In genomic region chr17:11240041-11240801, GRCh38 we compare ENCODE assay signal across 12 cellular contexts. TPM values are rescaled to one million over a fixed set of nuclear protein-coding genes. Genes with fewer than 3 reads are reported as not detected.
A peak's percentile ranks its signal among the peaks of the same experiment; 100 is the strongest.
DNase-seq lines count a peak whose midpoint lies in the region; ATAC-seq and TF ChIP-seq lines count a peak whose summit lies in the region.
"Had no signal": no experiment of that assay in that cellular context is flagged by ENCODE, and none has a peak within 500 bp of the region (broad histone marks: within the 10 kb centered on the region; RNA-seq: fewer than 3 reads in every experiment).

No MANE protein-coding gene starts in this region.

- CTCF ChIA-PET in activated CD8-positive, alpha-beta T cell treated with anti-CD3 and anti-CD28 coated beads, Interleukin-2, amount 10 ng/mL, durations not matched to agents 7 days and 5 days (lab: Charles Lee), result no interaction called here

- H3K23ac ChIP-seq in mesendoderm (ENCODE audit: low read length), result no peak overlapping the region

- H3K27me3 ChIP-seq in HUES6 (ENCODE audit: control insufficient read depth, insufficient read depth, low read length) (peaks cover 73% of the 10 kb centered on the region), esophagus squamous epithelium (peaks cover 0 to 89% (median 5%) of the 10 kb centered on the region in 4 donors), mesendoderm (ENCODE audit: insufficient read depth, low read length, poor library complexity) (peaks cover 10% of the 10 kb centered on the region), suprapubic skin (peaks cover 40% of the 10 kb centered on the region)

- no peak overlapping the region for H3K4me3 Mint-ChIP-seq in activated CD8-positive, alpha-beta T cell treated with anti-CD3 and anti-CD28 coated beads, Interleukin-2, amount 10 ng/mL, durations not matched to agents 7 days and 5 days
- H3K4me3 Mint-ChIP-seq in endothelial cell (ENCODE audit: unreplicated experiment), result no peak overlapping the region

- H3K36me3 Mint-ChIP-seq in activated CD8-positive, alpha-beta T cell treated with anti-CD3 and anti-CD28 coated beads, Interleukin-2, amount 10 ng/mL, durations not matched to agents 7 days and 5 days (ENCODE audit: low read depth), result peaks cover 3% of the 10 kb centered on the region
- H3K36me3 Mint-ChIP-seq in endothelial cell (ENCODE audit: low read depth, unreplicated experiment), result peaks cover 18% of the 10 kb centered on the region

- no peak overlapping the region for H3K27ac Mint-ChIP-seq in activated CD8-positive, alpha-beta T cell treated with anti-CD3 and anti-CD28 coated beads, Interleukin-2, amount 10 ng/mL, durations not matched to agents 7 days and 5 days
- H3K27ac Mint-ChIP-seq in endothelial cell (ENCODE audit: unreplicated experiment), result no peak overlapping the region

- H2BK120ac ChIP-seq in mesendoderm (ENCODE audit: low read depth, low read length), result no peak overlapping the region

- H3K79me2 ChIP-seq in mesendoderm (ENCODE audit: control insufficient read depth, insufficient read depth, low read length), result no peaks in the 10 kb centered on the region

- H4K5ac ChIP-seq in mesendoderm (ENCODE audit: low read length), result no peak overlapping the region

- no peak for DNase-seq in esophagus squamous epithelium (lab: John Stamatoyannopoulos, UW)
- peak; percentile 71 for DNase-seq in mesendoderm
- peak in 1 of 2 donors; percentile 79 for DNase-seq in suprapubic skin (ENCODE audit: low spot score in 2 of 2)
- no peak for DNase-seq in activated CD8-positive, alpha-beta T cell treated with anti-CD3 and anti-CD28 coated beads, Interleukin-2, amount 10 ng/mL, durations not matched to agents 7 days and 5 days
- no peak for DNase-seq in GDM1 (lab: John Stamatoyannopoulos, UW)
- no peak for DNase-seq in A172 (ENCODE audit: low spot score)
- no peak for DNase-seq in endothelial cell (ENCODE audit: low spot score)
- DNase-seq: DMS79 treated with DMSO at 0.1 percent for 48 hours, NCI-H187, SIG-M5 had no signal

- TF ChIP-seq CTCF in esophagus squamous epithelium (IDR thresholded peaks at IDR 0.05) (peak in 1 of 6 experiments; percentile 39), suprapubic skin (IDR thresholded peaks at IDR 0.05) (no peak), endothelial cell (IDR thresholded peaks at IDR 0.05; ENCODE audit: unreplicated experiment) (no peak)

- H3K36me3 ChIP-seq in HUES6 (ENCODE audit: control insufficient read depth, insufficient read depth, low read length) (no peaks in the 10 kb centered on the region), esophagus squamous epithelium (no peaks in the 10 kb centered on the region), mesendoderm (ENCODE audit: control insufficient read depth, insufficient read depth, low read length) (no peaks in the 10 kb centered on the region), suprapubic skin (no peaks in the 10 kb centered on the region)

- POLR2A ChIA-PET in activated CD8-positive, alpha-beta T cell treated with anti-CD3 and anti-CD28 coated beads, Interleukin-2, amount 10 ng/mL, durations not matched to agents 7 days and 5 days (lab: Charles Lee), result no interaction called here

- H3K4me1 ChIP-seq in HUES6 (ENCODE audit: control insufficient read depth, insufficient read depth, low read length), result peaks cover 25% of the 10 kb centered on the region
- peaks cover 8 to 41% (median 15%) of the 10 kb centered on the region in 3 donors for H3K4me1 ChIP-seq in esophagus squamous epithelium
- H3K4me1 ChIP-seq in mesendoderm (ENCODE audit: control insufficient read depth, low read depth, low read length), result peaks cover 12% of the 10 kb centered on the region
- peaks cover 26% of the 10 kb centered on the region for H3K4me1 ChIP-seq in suprapubic skin

- TF ChIP-seq POLR2A in esophagus squamous epithelium (IDR thresholded peaks at IDR 0.05) (no peak), suprapubic skin (IDR thresholded peaks at IDR 0.05) (no peak)

- no peak for ATAC-seq in activated CD8-positive, alpha-beta T cell treated with anti-CD3 and anti-CD28 coated beads, Interleukin-2, amount 10 ng/mL, durations not matched to agents 7 days and 5 days

- H3K18ac ChIP-seq in mesendoderm (ENCODE audit: low read length), result peak overlapping the region; percentile 69

- no peak for TF ChIP-seq EP300 in suprapubic skin (IDR thresholded peaks at IDR 0.05)

- no peak overlapping the region for H2AK5ac ChIP-seq in mesendoderm (ENCODE audit: low read length)

- H3K27me3 Mint-ChIP-seq in activated CD8-positive, alpha-beta T cell treated with anti-CD3 and anti-CD28 coated beads, Interleukin-2, amount 10 ng/mL, durations not matched to agents 7 days and 5 days (ENCODE audit: low read depth), result peaks cover 35% of the 10 kb centered on the region
- H3K27me3 Mint-ChIP-seq in endothelial cell (ENCODE audit: unreplicated experiment), result peaks cover 31% of the 10 kb centered on the region

- H3K27ac ChIP-seq in HUES6 (ENCODE audit: low read depth, low read length) (no peak overlapping the region), esophagus squamous epithelium (peak overlapping the region in 3 of 4 donors; percentile 17 to 73 (median 39)), mesendoderm (ENCODE audit: low read depth, low read length) (no peak overlapping the region), suprapubic skin (no peak overlapping the region)

- H3K9ac ChIP-seq in HUES6 (ENCODE audit: low read length) (peak overlapping the region; percentile 41), mesendoderm (ENCODE audit: low read length) (peak overlapping the region; percentile 61)

- H2BK5ac ChIP-seq in mesendoderm (ENCODE audit: low read length), result no peak overlapping the region

- intact Hi-C loops in esophagus squamous epithelium (cut with DNase I), result no loop called here

- WGBS in esophagus squamous epithelium, 2 donors, result 7 to 11% methylated on average over 10 to 26 of the region's 85 CpGs
- WGBS in mesendoderm (ENCODE audit: extremely low coverage, insufficient coverage, low lambda C conversion rate), result no CpG with 5 or more reads among the region's 85 CpGs
- 2% methylated on average over 20 of the region's 85 CpGs for WGBS in suprapubic skin

- H3K79me1 ChIP-seq in mesendoderm (ENCODE audit: low read length), result no peaks in the 10 kb centered on the region

- no peak overlapping the region for H2BK15ac ChIP-seq in mesendoderm (replicated peaks; ENCODE audit: low read depth)

- H3K4me3 ChIP-seq in HUES6 (ENCODE audit: low read depth, low read length), result peak overlapping the region; percentile 62
- H3K4me3 ChIP-seq in esophagus squamous epithelium, result peak overlapping the region; percentile 45 to 67 (median 52)
- H3K4me3 ChIP-seq in mesendoderm (ENCODE audit: low read length), result peak overlapping the region; percentile 44
- H3K4me3 ChIP-seq in suprapubic skin, result peak overlapping the region; percentile 55

- peak overlapping the region; percentile 73 for H3K4me2 ChIP-seq in mesendoderm (ENCODE audit: low read length)

- H3K4ac ChIP-seq in mesendoderm (ENCODE audit: low read depth, low read length), result no peak overlapping the region

- no peaks in the 10 kb centered on the region for H3K9me3 ChIP-seq in HUES6 (ENCODE audit: control insufficient read depth, insufficient read depth, low read depth, low read length)
- no peaks in the 10 kb centered on the region for H3K9me3 ChIP-seq in esophagus squamous epithelium
- H3K9me3 ChIP-seq in suprapubic skin, result no peaks in the 10 kb centered on the region

- no peaks in the 10 kb centered on the region for H3K9me3 Mint-ChIP-seq in activated CD8-positive, alpha-beta T cell treated with anti-CD3 and anti-CD28 coated beads, Interleukin-2, amount 10 ng/mL, durations not matched to agents 7 days and 5 days (ENCODE audit: insufficient read depth)
- peaks cover 48% of the 10 kb centered on the region for H3K9me3 Mint-ChIP-seq in endothelial cell (ENCODE audit: unreplicated experiment)

- no peaks in the 10 kb centered on the region for H3K4me1 Mint-ChIP-seq in activated CD8-positive, alpha-beta T cell treated with anti-CD3 and anti-CD28 coated beads, Interleukin-2, amount 10 ng/mL, durations not matched to agents 7 days and 5 days (ENCODE audit: low read depth)
- peaks cover 3% of the 10 kb centered on the region for H3K4me1 Mint-ChIP-seq in endothelial cell (ENCODE audit: unreplicated experiment)

- H4K8ac ChIP-seq in mesendoderm (ENCODE audit: low read depth, low read length), result no peak overlapping the region

- H3K56ac ChIP-seq in mesendoderm (ENCODE audit: low read length), result peak overlapping the region; percentile 89

RNA-seq across cellular contexts. Expression of gene SHISA6, which starts 0.8 kb away (rescaled TPM):
- total RNA-seq in esophagus squamous epithelium, result 1 to 10 TPM in 1 of 4 donors, under 1 TPM in 3; 0.19 to 1.5 (median 0.71) TPM
- 1.2 TPM for polyA plus RNA-seq in mesendoderm (2013, experiment 1 of 2)
- 1.2 TPM for polyA plus RNA-seq in mesendoderm (2013, experiment 2 of 2)
- total RNA-seq in suprapubic skin, result 1 to 10 TPM in 3 of 4 donors, under 1 TPM in 1; 0.45 to 4.9 (median 3.3) TPM
- not detected for total RNA-seq in activated CD8-positive, alpha-beta T cell treated with anti-CD3 and anti-CD28 coated beads, Interleukin-2, amount 10 ng/mL, durations not matched to agents 7 days and 5 days
- total RNA-seq in A172 (2014; rRNA removed; shearing (Covaris generic)), result not detected in 2 replicates
- not detected for total RNA-seq in endothelial cell (ENCODE audit: unreplicated experiment)
- total RNA-seq: astrocyte had no signal

Comparison
In these comparisons a context has a peak if more than half of its experiments do, and no peak if none do; other contexts are left out.
1. H3K27ac ChIP-seq: peak in esophagus squamous epithelium (3 of 4); none in HUES6 (single experiment), mesendoderm (single experiment) and suprapubic skin (single experiment).
2. Peak in every context shown above with its lines, with median percentiles within 50 percentile points of each other: H3K4me3 ChIP-seq.